11 cellular contexts compared by ENCODE assay signal in genomic region chr14:68295316-68295816, GRCh38.
DNase-seq lines count a peak whose midpoint lies in the region; ATAC-seq and TF ChIP-seq lines count a peak whose summit lies in the region.
"Had no signal": no experiment of that assay in that cellular context is flagged by ENCODE, and none has a peak within 500 bp of the region (broad histone marks: within the 10 kb centered on the region; RNA-seq: fewer than 3 reads in every experiment).

No MANE protein-coding gene starts in this region.

- H3K36me3 Mint-ChIP-seq in activated B cell treated with CpG ODN at 0.5 μM for 24 hours (ENCODE audit: low read depth) (no peaks in the 10 kb centered on the region), type B pancreatic cell (peaks cover 14% of the 10 kb centered on the region)

- no peaks in the 10 kb centered on the region for H3K36me3 ChIP-seq in KMS-11 (ENCODE audit: insufficient read depth)
- H3K36me3 ChIP-seq in lower lobe of right lung: no peaks in the 10 kb centered on the region
- H3K36me3 ChIP-seq in mammary epithelial cell (ENCODE audit: insufficient read depth, low read length): no peaks in the 10 kb centered on the region
- H3K36me3 ChIP-seq: ascending aorta, MG63 had no signal

- DNase-seq in activated B cell treated with CpG ODN at 0.5 μM for 24 hours (no peak), lower lobe of right lung (no peak), type B pancreatic cell (ENCODE audit: extremely low spot score, unreplicated experiment) (no peak), NCI-H774 (lab: John Stamatoyannopoulos, UW) (no peak), mammary epithelial cell (no peak)
- DNase-seq in stimulated activated CD4-positive, alpha-beta T cell treated with anti-CD3 and anti-CD28 coated beads, Interleukin-4, amount 100 ng/mL, for 1 hour: no peak
- DNase-seq: activated CD4-positive, alpha-beta memory T cell treated with anti-CD3 and anti-CD28 coated beads, Interleukin-2, amount 10 ng/mL, durations not matched to agents 7 days and 5 days; MG63 had no signal

- H3K9me3 ChIP-seq in lower lobe of right lung: no peaks in the 10 kb centered on the region
- no peaks in the 10 kb centered on the region for H3K9me3 ChIP-seq in mammary epithelial cell (replicated peaks; ENCODE audit: insufficient read depth, low read length)
- H3K9me3 ChIP-seq: ascending aorta, MG63 had no signal

- H3K27ac ChIP-seq in KMS-11: peak overlapping the region; percentile 71
- no peak overlapping the region for H3K27ac ChIP-seq in lower lobe of right lung
- no peak overlapping the region for H3K27ac ChIP-seq in mammary epithelial cell (ENCODE audit: insufficient read depth, low read depth, low read length)
- H3K27ac ChIP-seq: ascending aorta had no signal

- H4K20me1 ChIP-seq in KMS-11 (ENCODE audit: insufficient read depth): no peaks in the 10 kb centered on the region
- H4K20me1 ChIP-seq in mammary epithelial cell (ENCODE audit: insufficient read depth, low read length): no peaks in the 10 kb centered on the region

- in situ Hi-C loops in mammary epithelial cell (cut with MboI; ENCODE audit: low sequenced_read_pairs in 2 of 2): no loop called here

- CTCF ChIA-PET in activated B cell treated with CpG ODN at 0.5 μM for 24 hours (lab: Charles Lee) (no interaction called here), mammary epithelial cell (lab: Charles Lee; ENCODE audit: low non-redundant PET) (no interaction called here)

- H3K27me3 ChIP-seq in KMS-11 (ENCODE audit: insufficient read depth, low read depth): no peaks in the 10 kb centered on the region
- H3K27me3 ChIP-seq in lower lobe of right lung (ENCODE audit: low read depth): no peaks in the 10 kb centered on the region
- no peaks in the 10 kb centered on the region for H3K27me3 ChIP-seq in mammary epithelial cell (ENCODE audit: insufficient read depth, low read length)
- H3K27me3 ChIP-seq: ascending aorta, MG63 had no signal

- dilution Hi-C loops in mammary epithelial cell (cut with HindIII; ENCODE audit: low sequenced_read_pairs): no loop called here

- H3K9me3 Mint-ChIP-seq in activated B cell treated with CpG ODN at 0.5 μM for 24 hours (no peaks in the 10 kb centered on the region), type B pancreatic cell (peaks cover 6% of the 10 kb centered on the region)
- H3K9me3 Mint-ChIP-seq: activated CD4-positive, alpha-beta memory T cell treated with anti-CD3 and anti-CD28 coated beads, Interleukin-2, amount 10 ng/mL, durations not matched to agents 7 days and 5 days had no signal

- POLR2A ChIA-PET in activated B cell treated with CpG ODN at 0.5 μM for 24 hours (lab: Charles Lee): interaction anchor here (5.9 kb wide), 1 partner anchor 11 kb away, joined by 55 read pairs; no protein-coding TSS in a partner anchor

- intact Hi-C loops in activated B cell treated with CpG ODN at 0.5 μM for 24 hours (cut with micrococcal nuclease): no loop called here
- intact Hi-C loops in lower lobe of right lung (cut with DNase I): no loop called here
- intact Hi-C loops in mammary epithelial cell (cut with micrococcal nuclease): no loop called here

- H3K27me3 Mint-ChIP-seq in activated B cell treated with CpG ODN at 0.5 μM for 24 hours (no peaks in the 10 kb centered on the region), type B pancreatic cell (no peaks in the 10 kb centered on the region)
- H3K27me3 Mint-ChIP-seq: activated CD4-positive, alpha-beta memory T cell treated with anti-CD3 and anti-CD28 coated beads, Interleukin-2, amount 10 ng/mL, durations not matched to agents 7 days and 5 days had no signal

- H3K79me2 ChIP-seq in KMS-11 (ENCODE audit: insufficient read depth, low read depth) (no peaks in the 10 kb centered on the region), mammary epithelial cell (ENCODE audit: insufficient read depth, low read length) (no peaks in the 10 kb centered on the region)

- WGBS in mammary epithelial cell (ENCODE audit: low coverage, missing lambda C conversion rate): 84% methylated on average over 7 of the region's 8 CpGs

- H3K4me3 ChIP-seq in KMS-11 (IDR thresholded peaks at IDR 0.05; ENCODE audit: insufficient read depth, low read depth, low read length): no peak overlapping the region
- H3K4me3 ChIP-seq in lower lobe of right lung: no peak overlapping the region
- H3K4me3 ChIP-seq in mammary epithelial cell (replicated peaks in 1 of 3; ENCODE audit: insufficient read depth in 1 of 3, low read depth in 2 of 3, low read length in 3 of 3): no peak overlapping the region
- H3K4me3 ChIP-seq: ascending aorta, MG63 had no signal

- H3K4me1 Mint-ChIP-seq in activated B cell treated with CpG ODN at 0.5 μM for 24 hours (peaks cover 70% of the 10 kb centered on the region), type B pancreatic cell (ENCODE audit: unreplicated experiment) (peaks cover 64% of the 10 kb centered on the region)

- H3K4me3 Mint-ChIP-seq in activated B cell treated with CpG ODN at 0.5 μM for 24 hours (no peak overlapping the region), type B pancreatic cell (peak overlapping the region; percentile 58)
- H3K4me3 Mint-ChIP-seq: activated CD4-positive, alpha-beta memory T cell treated with anti-CD3 and anti-CD28 coated beads, Interleukin-2, amount 10 ng/mL, durations not matched to agents 7 days and 5 days had no signal

- H3K27ac Mint-ChIP-seq in activated B cell treated with CpG ODN at 0.5 μM for 24 hours: peak overlapping the region; percentile 96
- H3K27ac Mint-ChIP-seq in type B pancreatic cell: peak overlapping the region; percentile 52
- H3K27ac Mint-ChIP-seq: activated CD4-positive, alpha-beta memory T cell treated with anti-CD3 and anti-CD28 coated beads, Interleukin-2, amount 10 ng/mL, durations not matched to agents 7 days and 5 days had no signal

- H3K4me2 ChIP-seq in KMS-11: peak overlapping the region; percentile 62
- no peak overlapping the region for H3K4me2 ChIP-seq in mammary epithelial cell (ENCODE audit: insufficient read depth, low read depth, low read length)

- TF ChIP-seq CTCF in KMS-11 (conservative IDR thresholded peaks at IDR 0.05; ENCODE audit: low read depth, low read length) (no peak), activated B cell treated with CpG ODN at 0.5 μM for 24 hours (IDR thresholded peaks at IDR 0.05) (no peak), lower lobe of right lung (IDR thresholded peaks at IDR 0.05) (no peak), type B pancreatic cell (conservative IDR thresholded peaks at IDR 0.05) (no peak), mammary epithelial cell (conservative IDR thresholded peaks at IDR 0.05 in 1 of 2, IDR thresholded peaks at IDR 0.05 in 1 of 2; ENCODE audit: extremely low read depth in 1 of 2, insufficient read depth in 1 of 2, low read depth in 1 of 2, low read length in 2 of 2) (no peak)

- BruUV-seq in mammary epithelial cell (replicated peaks; lab: Mats Ljungman, UMichigan): no TSS peak

- peak overlapping the region; percentile 44; the same call in 1 of the 2 replicates for H2AFZ ChIP-seq in KMS-11 (ENCODE audit: low read depth)
- H2AFZ ChIP-seq in mammary epithelial cell (ENCODE audit: low read depth, low read length): no peak overlapping the region

- H3K4me1 ChIP-seq in KMS-11 (ENCODE audit: low read depth, poor library complexity, severe bottlenecking) (peaks cover 78% of the 10 kb centered on the region), lower lobe of right lung (peaks cover 10% of the 10 kb centered on the region), mammary epithelial cell (ENCODE audit: insufficient read depth, low read length) (no peaks in the 10 kb centered on the region)
- H3K4me1 ChIP-seq: ascending aorta had no signal

- no peak for ATAC-seq in activated B cell treated with CpG ODN at 0.5 μM for 24 hours (ENCODE audit: low read depth)
- peak; percentile 24 to 29 for ATAC-seq in lower lobe of right lung
- ATAC-seq: Panc1 had no signal

- H3K9ac ChIP-seq in KMS-11 (peak overlapping the region; percentile 12; the same call in 1 of the 2 replicates), mammary epithelial cell (ENCODE audit: insufficient read depth, low read length) (no peak overlapping the region)
